ENCODE assay signal across 23 cellular contexts in genomic region chr12:92945659-92946220, GRCh38.
"Had no signal": no experiment of that assay in that cellular context is flagged by ENCODE, and none has a peak within 500 bp of the region (broad histone marks: within the 10 kb centered on the region; RNA-seq: fewer than 3 reads in every experiment).

No MANE protein-coding gene starts in this region.

- H3K4me3 Mint-ChIP-seq: activated CD4-positive, alpha-beta T cell treated with anti-CD3 and anti-CD28 coated beads, Interleukin-2, amount 10 ng/mL, durations not matched to agents 7 days and 5 days; activated CD8-positive, alpha-beta T cell treated with anti-CD3 and anti-CD28 coated beads, Interleukin-2, amount 10 ng/mL, durations not matched to agents 7 days and 5 days; activated naive CD4-positive, alpha-beta T cell treated with anti-CD3 and anti-CD28 coated beads, Interleukin-2, amount 50 U/mL, for 24 hours; activated T-cell treated with anti-CD3 and anti-CD28 coated beads, Interleukin-2, amount 50 U/mL, for 4 hours; dendritic cell treated with granulocyte-macrophage colony-stimulating factor and Interleukin-4, amounts not matched to agents 40 ng/mL and 50 ng/mL, for 4 days; mesothelial cell of epicardium; nephron progenitor cell; stimulated activated naive CD8-positive, alpha-beta T cell treated with anti-CD3 and anti-CD28 coated beads, Interleukin-15, amount 100 ng/mL, for 72 hours; T-helper 1 cell treated with Interleukin-12 subunit alpha and Interleukin-12 subunit beta and Interleukin-4 antibody, amounts not matched to agents 30 μg/mL and 1 μg/mL, for 36 hours had no signal

- H3K27ac ChIP-seq: gastroesophageal sphincter, lower lobe of right lung, suprapubic skin had no signal

- H3K36me3 Mint-ChIP-seq: mesothelial cell of epicardium had no signal

- H3K27ac Mint-ChIP-seq: activated CD4-positive, alpha-beta T cell treated with anti-CD3 and anti-CD28 coated beads, Interleukin-2, amount 10 ng/mL, durations not matched to agents 7 days and 5 days; activated CD8-positive, alpha-beta T cell treated with anti-CD3 and anti-CD28 coated beads, Interleukin-2, amount 10 ng/mL, durations not matched to agents 7 days and 5 days; activated naive CD4-positive, alpha-beta T cell treated with anti-CD3 and anti-CD28 coated beads, Interleukin-2, amount 50 U/mL, for 24 hours; dendritic cell treated with granulocyte-macrophage colony-stimulating factor and Interleukin-4, amounts not matched to agents 40 ng/mL and 50 ng/mL, for 4 days; mesothelial cell of epicardium; nephron progenitor cell; stimulated activated naive CD8-positive, alpha-beta T cell treated with anti-CD3 and anti-CD28 coated beads, Interleukin-15, amount 100 ng/mL, for 72 hours; T-helper 1 cell treated with Interleukin-12 subunit alpha and Interleukin-12 subunit beta and Interleukin-4 antibody, amounts not matched to agents 30 μg/mL and 1 μg/mL, for 36 hours had no signal

- H3K27me3 ChIP-seq: gastroesophageal sphincter, suprapubic skin had no signal

- ATAC-seq: activated CD4-positive, CD25-positive, alpha-beta regulatory T cell treated with anti-CD3 and anti-CD28 coated beads, Interleukin-2, amount 50 U/mL, for 24 hours; activated CD8-positive, alpha-beta T cell treated with anti-CD3 and anti-CD28 coated beads, Interleukin-2, amount 10 ng/mL, durations not matched to agents 7 days and 5 days; activated T-cell treated with anti-CD3 and anti-CD28 coated beads, Interleukin-2, amount 50 U/mL, for 4 hours; esophagus mucosa; gastroesophageal sphincter; lower lobe of right lung; stimulated activated naive CD8-positive, alpha-beta T cell treated with anti-CD3 and anti-CD28 coated beads, Interleukin-15, amount 100 ng/mL, for 72 hours had no signal

- H3K4me1 ChIP-seq: gastroesophageal sphincter, lower lobe of right lung, suprapubic skin had no signal

- H3K36me3 ChIP-seq: gastroesophageal sphincter, lower lobe of right lung, suprapubic skin had no signal

- H3K27me3 Mint-ChIP-seq: activated CD4-positive, alpha-beta T cell treated with anti-CD3 and anti-CD28 coated beads, Interleukin-2, amount 10 ng/mL, durations not matched to agents 7 days and 5 days; activated naive CD4-positive, alpha-beta T cell treated with anti-CD3 and anti-CD28 coated beads, Interleukin-2, amount 50 U/mL, for 24 hours; dendritic cell treated with granulocyte-macrophage colony-stimulating factor and Interleukin-4, amounts not matched to agents 40 ng/mL and 50 ng/mL, for 4 days had no signal

- DNase-seq: activated CD4-positive, alpha-beta T cell treated with anti-CD3 and anti-CD28 coated beads, Interleukin-2, amount 10 ng/mL, durations not matched to agents 7 days and 5 days; activated CD8-positive, alpha-beta T cell treated with anti-CD3 and anti-CD28 coated beads, Interleukin-2, amount 10 ng/mL, durations not matched to agents 7 days and 5 days; activated effector memory CD4-positive, alpha-beta T cell treated with Interleukin-2 at 50 U/mL for 16 hours; activated T-cell treated with anti-CD3 and anti-CD28 coated beads, Interleukin-2, amount 50 U/mL, for 4 hours; cerebellar nuclear complex; effector CD8-positive, alpha-beta T cell; lower lobe of right lung; nephron progenitor cell; occipital lobe; posterior cingulate gyrus; retina; stimulated activated CD4-positive, alpha-beta T cell treated with anti-CD3 and anti-CD28 coated beads, Interleukin-12 subunit alpha, Interleukin-12 subunit beta, amount 100 ng/mL, for 4 hours; stimulated activated CD4-positive, alpha-beta T cell treated with anti-CD3 and anti-CD28 coated beads, Interleukin-1b, Interleukin-23, amount 100 ng/mL, for 48 hours; stimulated activated naive CD8-positive, alpha-beta T cell treated with anti-CD3 and anti-CD28 coated beads, Interleukin-15, amount 100 ng/mL, for 72 hours; trophoblast cell had no signal

- H3K9me3 Mint-ChIP-seq: activated CD4-positive, alpha-beta T cell treated with anti-CD3 and anti-CD28 coated beads, Interleukin-2, amount 10 ng/mL, durations not matched to agents 7 days and 5 days; activated naive CD4-positive, alpha-beta T cell treated with anti-CD3 and anti-CD28 coated beads, Interleukin-2, amount 50 U/mL, for 24 hours; stimulated activated naive CD8-positive, alpha-beta T cell treated with anti-CD3 and anti-CD28 coated beads, Interleukin-15, amount 100 ng/mL, for 72 hours; T-helper 1 cell treated with Interleukin-12 subunit alpha and Interleukin-12 subunit beta and Interleukin-4 antibody, amounts not matched to agents 30 μg/mL and 1 μg/mL, for 36 hours had no signal

- H3K9me3 ChIP-seq: gastroesophageal sphincter, lower lobe of right lung, suprapubic skin had no signal

- H3K4me1 Mint-ChIP-seq: activated CD4-positive, alpha-beta T cell treated with anti-CD3 and anti-CD28 coated beads, Interleukin-2, amount 10 ng/mL, durations not matched to agents 7 days and 5 days; activated naive CD4-positive, alpha-beta T cell treated with anti-CD3 and anti-CD28 coated beads, Interleukin-2, amount 50 U/mL, for 24 hours; stimulated activated naive CD8-positive, alpha-beta T cell treated with anti-CD3 and anti-CD28 coated beads, Interleukin-15, amount 100 ng/mL, for 72 hours had no signal

- H3K4me3 ChIP-seq: gastroesophageal sphincter, lower lobe of right lung, suprapubic skin had no signal
